13 cellular contexts compared by ENCODE assay signal in the genomic region with DNA sequence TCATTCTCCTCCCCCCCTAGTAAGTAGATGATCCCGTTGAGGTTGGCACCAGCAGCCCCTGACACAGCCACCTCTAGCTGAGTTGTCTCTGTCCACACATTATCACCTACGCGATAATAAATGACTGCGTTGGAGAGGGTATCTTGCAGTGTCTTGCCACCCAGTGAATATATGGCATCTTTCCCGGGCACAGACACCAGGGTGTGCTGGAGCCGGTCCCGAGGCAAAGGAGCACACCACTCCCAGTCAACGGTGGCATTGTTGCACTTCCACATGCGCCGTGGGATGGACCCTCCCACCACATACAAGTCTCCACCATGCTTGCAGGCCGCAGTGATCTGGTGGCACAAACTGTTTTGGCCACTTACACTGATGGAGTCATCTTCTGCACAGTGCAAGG. TPM values are rescaled to one million over a fixed set of nuclear protein-coding genes. Genes with fewer than 3 reads are reported as not detected.
DNase-seq lines count a peak whose midpoint lies in the region; ATAC-seq lines count a peak whose summit lies in the region.
"Had no signal": no experiment of that assay in that cellular context is flagged by ENCODE, and none has a peak within 500 bp of the region (broad histone marks: within the 10 kb centered on the region; RNA-seq: fewer than 3 reads in every experiment).

No MANE protein-coding gene starts in this region.

- DNase-seq in NCI-H2227 (lab: John Stamatoyannopoulos, UW; ENCODE audit: unreplicated experiment), result peak; percentile 42
- no peak for DNase-seq in NCI-H2227 treated with DMSO at 0.1 percent for 48 hours (lab: John Stamatoyannopoulos, UW)
- DNase-seq in left lobe of liver (ENCODE audit: low spot score), result peak; percentile 60
- no peak for DNase-seq in DMS79 treated with DMSO at 0.1 percent for 48 hours (lab: John Stamatoyannopoulos, UW)
- DNase-seq: 8988T, cortex of kidney, NCI-H187 treated with DMSO at 0.1 percent for 48 hours, NCI-H748 treated with DMSO at 0.1 percent for 48 hours, Peyer's patch had no signal

- H3K27ac ChIP-seq in temporal lobe (ENCODE audit: low read depth, low read length), result peak overlapping the region; percentile 80
- H3K27ac ChIP-seq: esophagus muscularis mucosa, Peyer's patch had no signal

- ATAC-seq in left lobe of liver, result peak; percentile 73
- no peak for ATAC-seq in HG02885 (IDR thresholded peaks at IDR 0.05; ENCODE audit: poor library complexity, unreplicated experiment)

RNA-seq across cellular contexts. Expression of a gene that starts 5.4 kb away (rescaled TPM):
- total RNA-seq in left lobe of liver, result 7.0 TPM
- total RNA-seq in temporal lobe, result 24.6 TPM

RNA-seq across cellular contexts. Expression of a gene that starts 5.6 kb away (rescaled TPM):
- total RNA-seq in left lobe of liver (58.2 TPM), temporal lobe (42.3 TPM)

RNA-seq across cellular contexts. Expression of a gene that starts 7.9 kb away (rescaled TPM):
- 23.8 TPM for total RNA-seq in left lobe of liver
- 16.2 TPM for total RNA-seq in temporal lobe

RNA-seq across cellular contexts. Expression of a gene that starts 13.2 kb away (rescaled TPM):
- total RNA-seq in left lobe of liver (not detected), temporal lobe (0.25 TPM)
- total RNA-seq: Daoy, Peyer's patch had no signal

RNA-seq across cellular contexts. Expression of a gene that starts 20.4 kb away (rescaled TPM):
- total RNA-seq in left lobe of liver (78.4 TPM), temporal lobe (175 TPM)

Comparison
In these comparisons a context has a peak if more than half of its experiments do, and no peak if none do; other contexts are left out.
1. DNase-seq: peak in NCI-H2227 (single experiment) and left lobe of liver (single experiment); none in NCI-H2227 treated with DMSO at 0.1 percent for 48 hours (single experiment) and DMS79 treated with DMSO at 0.1 percent for 48 hours (single experiment).